19 cellular contexts compared by ENCODE assay signal in the genomic region with DNA sequence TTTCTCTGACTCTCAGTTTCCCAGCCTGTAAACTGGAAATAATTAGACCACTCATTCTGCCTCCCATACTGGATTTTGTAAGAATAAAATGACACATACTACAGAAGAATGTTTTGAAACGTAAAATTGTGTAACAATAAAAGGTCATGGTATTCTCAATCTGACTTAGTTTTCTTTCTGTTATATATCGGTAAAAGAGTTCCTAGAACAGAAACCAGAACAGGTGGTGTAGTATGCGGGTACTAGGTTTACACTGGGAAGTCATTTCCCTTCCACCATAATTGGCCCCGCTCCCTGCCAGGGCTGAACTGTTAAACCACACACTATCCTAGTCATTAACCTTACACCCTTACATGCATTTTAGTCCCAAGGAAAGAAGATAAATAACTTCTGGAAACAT.
DNase-seq lines count a peak whose midpoint lies in the region; ATAC-seq, FAIRE-seq and TF ChIP-seq lines count a peak whose summit lies in the region.
"Had no signal": no experiment of that assay in that cellular context is flagged by ENCODE, and none has a peak within 500 bp of the region (broad histone marks: within the 10 kb centered on the region; RNA-seq: fewer than 3 reads in every experiment).

No MANE protein-coding gene starts in this region.

- H3K36me3 Mint-ChIP-seq in T-helper 2 cell treated with Interferon-gamma antibody and Interleukin-4, amounts not matched to agents 5 μg/mL and 100 μg/mL, for 36 hours (ENCODE audit: low read depth), result no peaks in the 10 kb centered on the region
- H3K36me3 Mint-ChIP-seq in endodermal cell (ENCODE audit: low read depth), result no peaks in the 10 kb centered on the region
- H3K36me3 Mint-ChIP-seq: naive thymus-derived CD4-positive, alpha-beta T cell had no signal

- no peaks in the 10 kb centered on the region for H3K27me3 Mint-ChIP-seq in T-helper 2 cell treated with Interferon-gamma antibody and Interleukin-4, amounts not matched to agents 5 μg/mL and 100 μg/mL, for 36 hours (ENCODE audit: low read depth)
- no peaks in the 10 kb centered on the region for H3K27me3 Mint-ChIP-seq in endodermal cell (ENCODE audit: insufficient read depth)

- peak; percentile 5 for DNase-seq in T-helper 2 cell treated with Interferon-gamma antibody and Interleukin-4, amounts not matched to agents 5 μg/mL and 100 μg/mL, for 36 hours (ENCODE audit: low spot score)
- DNase-seq in T-helper 2 cell, result no peak
- peak; percentile 32 for DNase-seq in ELR (ENCODE audit: low read depth)
- DNase-seq in activated T-cell treated with anti-CD3 and anti-CD28 coated beads, Interleukin-2, amount 50 U/mL, for 48 hours, result peak; percentile 34 to 42
- peak; percentile 87 for DNase-seq in iris pigment epithelial cell (ENCODE audit: low read depth)
- no peak for DNase-seq in RCC 7860 (ENCODE audit: low spot score)
- DNase-seq in endodermal cell, result no peak
- DNase-seq: 8988T; activated CD4-positive, CD25-positive, alpha-beta regulatory T cell treated with anti-CD3 and anti-CD28 coated beads, Interleukin-2, amount 50 U/mL, for 72 hours; colonic mucosa; head of caudate nucleus; naive thymus-derived CD4-positive, alpha-beta T cell; NCI-H146; stimulated activated naive CD4-positive, alpha-beta T cell; T-helper 9 cell had no signal

- no peak overlapping the region for H3K27ac Mint-ChIP-seq in T-helper 2 cell treated with Interferon-gamma antibody and Interleukin-4, amounts not matched to agents 5 μg/mL and 100 μg/mL, for 36 hours
- H3K27ac Mint-ChIP-seq in endodermal cell, result no peak overlapping the region
- H3K27ac Mint-ChIP-seq: naive thymus-derived CD4-positive, alpha-beta T cell had no signal

- no peak overlapping the region for H3K4me3 ChIP-seq in endodermal cell (ENCODE audit: low read length)
- H3K4me3 ChIP-seq: ascending aorta, colonic mucosa, smooth muscle cell had no signal

- TF ChIP-seq CTCF in endodermal cell (conservative IDR thresholded peaks at IDR 0.05), result no peak

- H3K9ac ChIP-seq in endodermal cell (ENCODE audit: extremely low read depth, low read length, poor library complexity, severe bottlenecking), result no peak overlapping the region

- ATAC-seq in GM21737 (IDR thresholded peaks at IDR 0.05; ENCODE audit: unreplicated experiment), result no peak
- ATAC-seq: naive thymus-derived CD4-positive, alpha-beta T cell had no signal

- FAIRE-seq in RCC 7860 (lab: Jason Lieb, UNC), result no peak

- WGBS in endodermal cell (ENCODE audit: insufficient coverage in 1 of 2, insufficient read length in 1 of 2), 2 experiments, result 100% methylated on average over 4 of the region's 4 CpGs; no CpG with 5 or more reads in 1 of the 2 experiments

- no peaks in the 10 kb centered on the region for H3K27me3 ChIP-seq in endodermal cell (ENCODE audit: control insufficient read depth, insufficient read depth, low read length, poor library complexity, severe bottlenecking)
- H3K27me3 ChIP-seq: ascending aorta, colonic mucosa had no signal

- no peak overlapping the region for H3K27ac ChIP-seq in endodermal cell (ENCODE audit: low read depth, low read length)
- H3K27ac ChIP-seq: ascending aorta, colonic mucosa, epithelial cell of prostate had no signal

- H3K9me3 Mint-ChIP-seq in T-helper 2 cell treated with Interferon-gamma antibody and Interleukin-4, amounts not matched to agents 5 μg/mL and 100 μg/mL, for 36 hours, result peaks cover 10% of the 10 kb centered on the region
- no peaks in the 10 kb centered on the region for H3K9me3 Mint-ChIP-seq in endodermal cell

- no peaks in the 10 kb centered on the region for H3K9me3 ChIP-seq in endodermal cell (ENCODE audit: control insufficient read depth, low read length)
- H3K9me3 ChIP-seq: ascending aorta, colonic mucosa had no signal

- peaks cover 13% of the 10 kb centered on the region for H3K4me1 Mint-ChIP-seq in T-helper 2 cell treated with Interferon-gamma antibody and Interleukin-4, amounts not matched to agents 5 μg/mL and 100 μg/mL, for 36 hours (ENCODE audit: low read depth)
- H3K4me1 Mint-ChIP-seq in endodermal cell, result no peaks in the 10 kb centered on the region

- no peak overlapping the region for H3K4me3 Mint-ChIP-seq in T-helper 2 cell treated with Interferon-gamma antibody and Interleukin-4, amounts not matched to agents 5 μg/mL and 100 μg/mL, for 36 hours
- H3K4me3 Mint-ChIP-seq in endodermal cell, result no peak overlapping the region
- H3K4me3 Mint-ChIP-seq: naive thymus-derived CD4-positive, alpha-beta T cell had no signal

- no peaks in the 10 kb centered on the region for H3K4me1 ChIP-seq in endodermal cell (ENCODE audit: control insufficient read depth, insufficient read depth, low read length)
- H3K4me1 ChIP-seq: colonic mucosa had no signal

- no peaks in the 10 kb centered on the region for H3K36me3 ChIP-seq in endodermal cell (ENCODE audit: control insufficient read depth, insufficient read depth, low read length)
- H3K36me3 ChIP-seq: ascending aorta, colonic mucosa had no signal

Comparison
In these comparisons a context has a peak if more than half of its experiments do, and no peak if none do; other contexts are left out.
1. DNase-seq: peak in T-helper 2 cell treated with Interferon-gamma antibody and Interleukin-4, amounts not matched to agents 5 μg/mL and 100 μg/mL, for 36 hours (single experiment), ELR (single experiment), activated T-cell treated with anti-CD3 and anti-CD28 coated beads, Interleukin-2, amount 50 U/mL, for 48 hours (2 of 2) and iris pigment epithelial cell (single experiment); none in T-helper 2 cell (0 of 5), RCC 7860 (single experiment) and endodermal cell (single experiment).